Comparison of ENCODE assay signal across 8 cellular contexts in genomic region chr6:136989591-136990578, GRCh38. TPM values are rescaled to one million over a fixed set of nuclear protein-coding genes. Genes with fewer than 3 reads are reported as not detected.
DNase-seq lines count a peak whose midpoint lies in the region; ATAC-seq and TF ChIP-seq lines count a peak whose summit lies in the region.

No MANE protein-coding gene starts in this region.

- no CpG with 5 or more reads among the region's 44 CpGs for WGBS in H9 (ENCODE audit: extremely low coverage, insufficient read length, low lambda C conversion rate)
- WGBS in iPS DF 6.9 (ENCODE audit: insufficient coverage, insufficient read length) = no CpG with 5 or more reads among the region's 44 CpGs

- no peak overlapping the region for H2BK12ac ChIP-seq in H9 (ENCODE audit: insufficient read length, low read depth, low read length)

- no peaks in the 10 kb centered on the region for H3K9me3 Mint-ChIP-seq in H9

- no peak overlapping the region for H3K4ac ChIP-seq in H9 (ENCODE audit: low read depth, low read length)

- ATAC-seq in HG03439 (IDR thresholded peaks at IDR 0.05; ENCODE audit: unreplicated experiment) = no peak

- H3K23ac ChIP-seq in H9 (ENCODE audit: insufficient read length, low read depth, low read length) = no peak overlapping the region

- H2BK15ac ChIP-seq in H9 (ENCODE audit: low read depth, low read length) = no peak overlapping the region

- H3K27me3 ChIP-seq in H9 (ENCODE audit: insufficient read depth, low read length) (no peaks in the 10 kb centered on the region), WERI-Rb-1 (ENCODE audit: insufficient read depth, low read depth, severe bottlenecking) (no peaks in the 10 kb centered on the region), iPS DF 6.9 (ENCODE audit: control insufficient read depth, insufficient read depth, low read length) (no peaks in the 10 kb centered on the region), skeletal muscle satellite cell (ENCODE audit: control insufficient read depth, insufficient read depth, low read length) (peaks cover 41% of the 10 kb centered on the region)

- peaks cover 7% of the 10 kb centered on the region for H3K23me2 ChIP-seq in H9 (ENCODE audit: insufficient read length, low read depth, low read length, poor library complexity, severe bottlenecking)

- no peaks in the 10 kb centered on the region for H3K36me3 ChIP-seq in WERI-Rb-1
- H3K36me3 ChIP-seq in iPS DF 6.9 (ENCODE audit: control insufficient read depth, insufficient read depth, low read length) = no peaks in the 10 kb centered on the region
- no peaks in the 10 kb centered on the region for H3K36me3 ChIP-seq in skeletal muscle satellite cell (ENCODE audit: insufficient read depth, low read length)

- H3K79me2 ChIP-seq in H9 (ENCODE audit: insufficient read depth, low read length) = no peaks in the 10 kb centered on the region

- H3K4me2 ChIP-seq in H9 (ENCODE audit: insufficient read depth, insufficient read length, low read length) (peak overlapping the region; percentile 71), skeletal muscle satellite cell (ENCODE audit: low read length) (peak overlapping the region; percentile 95)

- no peak overlapping the region for H2AFZ ChIP-seq in H9 (ENCODE audit: low read length)

- no peak overlapping the region for H2AK5ac ChIP-seq in H9 (ENCODE audit: insufficient read length, low read length)

- no peak overlapping the region for H3T11ph ChIP-seq in H9 (ENCODE audit: low read length)

- no peaks in the 10 kb centered on the region for H3K79me1 ChIP-seq in H9 (ENCODE audit: insufficient read depth, low read depth, low read length, poor library complexity, severe bottlenecking)

- peak overlapping the region; percentile 27; the same call in 1 of the 2 replicates for H3K14ac ChIP-seq in H9 (ENCODE audit: insufficient read depth, low read length)

- H4K91ac ChIP-seq in H9 (ENCODE audit: insufficient read length, low read depth, low read length) = no peak overlapping the region

- H3K36me3 Mint-ChIP-seq in H9 (ENCODE audit: insufficient read depth in 1 of 3, low read depth in 3 of 3) = no peaks in the 10 kb centered on the region

- H3K27me3 Mint-ChIP-seq in H9 (ENCODE audit: low read depth) = peaks cover 1% of the 10 kb centered on the region; the same call in 1 of the 2 replicates

- H2BK20ac ChIP-seq in H9 (ENCODE audit: low read depth, low read length, poor library complexity, severe bottlenecking) = no peak overlapping the region

- no peaks in the 10 kb centered on the region for H4K20me1 ChIP-seq in H9 (ENCODE audit: control insufficient read depth, insufficient read depth, insufficient read length)

- peak; percentile 84 for DNase-seq in H9
- DNase-seq in WERI-Rb-1 = peak; percentile 65
- DNase-seq in iPS DF 6.9 (ENCODE audit: low read depth, low spot score) = no peak
- no peak for DNase-seq in SIG-M5 treated with dmso at 0.1 percent for 504 hours (lab: John Stamatoyannopoulos, UW; ENCODE audit: unreplicated experiment)
- DNase-seq in activated CD4-positive, alpha-beta T cell treated with anti-CD3 and anti-CD28 coated beads for 4 hours = no peak
- no peak for DNase-seq in stimulated activated CD4-positive, alpha-beta T cell treated with anti-CD3 and anti-CD28 coated beads, Interleukin-4, amount 100 ng/mL, for 1 hour

- H3K4me1 Mint-ChIP-seq in H9 = peaks cover 27% of the 10 kb centered on the region in 2 experiments

- no peak overlapping the region for H4K5ac ChIP-seq in H9 (ENCODE audit: insufficient read length, low read depth, low read length)

- H3K56ac ChIP-seq in H9 (ENCODE audit: insufficient read length, low read depth, low read length) = no peak overlapping the region

- H3K18ac ChIP-seq in H9 (ENCODE audit: insufficient read length, low read depth, low read length) = peak overlapping the region; percentile 3

- no peak overlapping the region for H4K8ac ChIP-seq in H9 (replicated peaks; ENCODE audit: insufficient read length, low read depth, low read length)

- no peak overlapping the region for H2BK120ac ChIP-seq in H9 (ENCODE audit: low read depth, low read length, poor library complexity, severe bottlenecking)

- H3K4me3 ChIP-seq in WERI-Rb-1 (ENCODE audit: low read depth, low read length) (peak overlapping the region; percentile 69), iPS DF 6.9 (ENCODE audit: low read length) (peak overlapping the region; percentile 35; the same call in 1 of the 2 replicates), skeletal muscle satellite cell (ENCODE audit: low read length) (peak overlapping the region; percentile 74)

- H3K4me3 Mint-ChIP-seq in H9 = peak overlapping the region; percentile 80 to 81

- TF ChIP-seq CTCF in H9 (conservative IDR thresholded peaks at IDR 0.05) = no peak
- TF ChIP-seq CTCF in WERI-Rb-1 (IDR thresholded peaks at IDR 0.05; ENCODE audit: low read depth, low read length) = no peak

- H3K9me3 ChIP-seq in H9 (ENCODE audit: control insufficient read depth, low read depth, low read length) = no peaks in the 10 kb centered on the region
- no peaks in the 10 kb centered on the region for H3K9me3 ChIP-seq in WERI-Rb-1 (ENCODE audit: severe bottlenecking)
- no peaks in the 10 kb centered on the region for H3K9me3 ChIP-seq in iPS DF 6.9 (ENCODE audit: control insufficient read depth, insufficient read depth, low read length)
- no peaks in the 10 kb centered on the region for H3K9me3 ChIP-seq in skeletal muscle satellite cell (replicated peaks; ENCODE audit: low read length)

- H3K27ac ChIP-seq in H9 (ENCODE audit: insufficient read length, low read depth, low read length) (no peak overlapping the region), WERI-Rb-1 (peak overlapping the region; percentile 26; the same call in 1 of the 2 replicates), iPS DF 6.9 (ENCODE audit: low read length) (no peak overlapping the region)

- H2BK5ac ChIP-seq in H9 (ENCODE audit: insufficient read length, low read length) = no peak overlapping the region

- H3K4me1 ChIP-seq in H9 (ENCODE audit: insufficient read depth, low read length) = peaks cover 7% of the 10 kb centered on the region; the same call in 1 of the 2 replicates
- H3K4me1 ChIP-seq in iPS DF 6.9 (ENCODE audit: control insufficient read depth, insufficient read depth, low read length) = 0 out of 2 replicates have a peak, but pooled peaks cover 3% of the 10 kb centered on the region
- no peaks in the 10 kb centered on the region for H3K4me1 ChIP-seq in skeletal muscle satellite cell (ENCODE audit: control insufficient read depth, insufficient read depth, low read length)

- H3K27ac Mint-ChIP-seq in H9 = peak overlapping the region in 2 of 3 experiments; percentile 61 to 73; a peak in 3 of 7 replicates

- H3K9ac ChIP-seq in H9 (ENCODE audit: extremely low read depth, insufficient read length, low read length) (peak overlapping the region; percentile 44), skeletal muscle satellite cell (ENCODE audit: low read depth, low read length) (peak overlapping the region; percentile 34)

RNA-seq across cellular contexts. Expression of gene IL20RA, which starts 54.9 kb away (rescaled TPM):
- total RNA-seq in H9 (2021) = 0.55 and 0.74 TPM in 2 replicates
- total RNA-seq in skeletal muscle satellite cell (2012; rRNA removed) = 0.25 and 0.87 TPM in 2 replicates

Comparison
In these comparisons a context has a peak if more than half of its experiments do, and no peak if none do; other contexts are left out.
1. DNase-seq: peak in H9 (single experiment) and WERI-Rb-1 (single experiment); none in iPS DF 6.9 (single experiment), SIG-M5 treated with dmso at 0.1 percent for 504 hours (single experiment), activated CD4-positive, alpha-beta T cell treated with anti-CD3 and anti-CD28 coated beads for 4 hours (0 of 2) and stimulated activated CD4-positive, alpha-beta T cell treated with anti-CD3 and anti-CD28 coated beads, Interleukin-4, amount 100 ng/mL, for 1 hour (single experiment).
2. Peak in every context shown above with its lines, with median percentiles within 50 percentile points of each other: H3K4me3 ChIP-seq.